ENCODE assay signal across 8 cellular contexts in the genomic region with DNA sequence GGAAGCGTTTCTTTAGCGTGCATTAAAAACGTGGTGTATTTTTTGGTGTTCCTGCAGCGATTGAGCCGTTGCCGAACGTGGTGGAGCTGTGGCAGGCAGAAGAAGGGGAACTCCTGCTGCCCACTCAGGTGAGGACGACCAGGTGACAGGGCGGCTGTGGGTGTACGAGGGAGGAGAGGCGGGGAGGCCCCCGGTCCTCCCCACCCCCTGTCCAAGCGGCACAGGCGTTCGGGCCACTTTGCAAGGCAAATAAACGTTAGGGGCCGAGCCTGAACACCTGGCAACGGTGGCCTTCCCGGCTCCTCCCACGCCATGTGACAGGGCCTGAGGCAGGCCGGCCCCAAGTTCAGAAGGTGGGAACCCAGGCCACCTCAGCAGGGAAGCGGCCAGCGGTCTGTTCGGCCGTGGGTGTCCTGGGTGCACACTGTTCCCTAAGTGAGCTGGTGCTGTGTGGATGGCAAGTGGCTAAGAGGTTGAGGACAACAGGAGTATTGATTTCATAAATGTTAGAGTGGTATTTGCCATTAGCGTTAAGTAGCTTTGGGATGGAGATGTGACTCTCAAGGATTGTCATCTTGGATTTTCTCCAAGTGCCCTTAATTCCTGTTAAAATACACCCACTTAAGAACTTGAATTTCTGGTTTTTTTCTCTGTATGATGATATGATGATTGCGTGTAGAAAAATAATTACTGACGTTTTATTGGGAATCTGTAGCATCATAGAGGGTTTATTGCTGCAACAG. TPM values are rescaled to one million over a fixed set of nuclear protein-coding genes. Genes with fewer than 3 reads are reported as not detected.
DNase-seq lines count a peak whose midpoint lies in the region; TF ChIP-seq lines count a peak whose summit lies in the region.

No MANE protein-coding gene starts in this region.

- H3K9me3 ChIP-seq in HEK293 (ENCODE audit: control insufficient read depth, insufficient read depth, low read depth, low read length) (no peaks in the 10 kb centered on the region), MG63 (no peaks in the 10 kb centered on the region), WERI-Rb-1 (ENCODE audit: severe bottlenecking) (no peaks in the 10 kb centered on the region), mesodermal cell (ENCODE audit: control insufficient read depth, low read length) (no peaks in the 10 kb centered on the region), subcutaneous abdominal adipose tissue (ENCODE audit: control insufficient read depth in 5 of 5, low read length in 5 of 5) (no peaks in the 10 kb centered on the region)

- CTCF ChIA-PET in HEK293 (lab: Yijun Ruan, JAX): interaction anchor here (1.0 to 1.3 kb wide), 2 partner anchors 18 to 107 kb away, joined by 6 to 8 read pairs; no protein-coding TSS in a partner anchor

- H3K9ac ChIP-seq in subcutaneous abdominal adipose tissue (ENCODE audit: low read length in 5 of 5): peak overlapping the region; percentile 26 to 85 (median 76)

- peak; percentile 25 for DNase-seq in NOMO-1 treated with DMSO at 0.1 percent for 48 hours (lab: John Stamatoyannopoulos, UW; ENCODE audit: unreplicated experiment)
- no peak for DNase-seq in NOMO-1 treated with dmso at 0.1 percent for 144 hours (lab: John Stamatoyannopoulos, UW; ENCODE audit: unreplicated experiment)
- DNase-seq in MG63: peak; percentile 23
- DNase-seq in WERI-Rb-1: peak; percentile 34
- peak; percentile 8 for DNase-seq in effector CD8-positive, alpha-beta T cell (lab: John Stamatoyannopoulos, UW)

- POLR2A ChIA-PET in HEK293 (lab: Yijun Ruan, JAX): interaction anchor here (0.9 to 2.2 kb wide), 4 partner anchors 19 to 122 kb away, joined by 3 to 10 read pairs (median 5); a partner anchor contains a TSS

- H3K4me1 ChIP-seq in HEK293 (ENCODE audit: control insufficient read depth, insufficient read depth, low read length) (0 out of 2 replicates have a peak, but pooled peaks cover 3% of the 10 kb centered on the region), mesodermal cell (ENCODE audit: control insufficient read depth, insufficient read depth, low read length, poor library complexity, severe bottlenecking) (peaks cover 14% of the 10 kb centered on the region), subcutaneous abdominal adipose tissue (ENCODE audit: control insufficient read depth in 5 of 5, insufficient read depth in 5 of 5, low read length in 5 of 5) (peaks cover 0 to 59% (median 50%) of the 10 kb centered on the region in 5 donors)

- peak overlapping the region; percentile 78 for H3K4me3 ChIP-seq in HEK293 (ENCODE audit: low read depth, low read length)
- peak overlapping the region; percentile 81 for H3K4me3 ChIP-seq in MG63
- H3K4me3 ChIP-seq in WERI-Rb-1 (ENCODE audit: low read depth, low read length): peak overlapping the region; percentile 59
- peak overlapping the region; percentile 79 for H3K4me3 ChIP-seq in mesodermal cell (ENCODE audit: extremely low read depth, insufficient read depth, low read length, poor library complexity, severe bottlenecking)
- H3K4me3 ChIP-seq in subcutaneous abdominal adipose tissue (ENCODE audit: low read depth in 1 of 5, low read length in 5 of 5): peak overlapping the region; percentile 87 to 96 (median 94)

- H3K27ac ChIP-seq in HEK293 (ENCODE audit: extremely low read depth, low read depth, low read length) (peak overlapping the region; percentile 70; the same call in 1 of the 2 replicates), WERI-Rb-1 (no peak overlapping the region), mesodermal cell (ENCODE audit: low read depth, low read length, severe bottlenecking) (no peak overlapping the region), subcutaneous abdominal adipose tissue (ENCODE audit: low read depth, low read length) (peak overlapping the region; percentile 78)

- WGBS in mesodermal cell (ENCODE audit: insufficient coverage in 2 of 2), 2 experiments: 2 to 3% methylated on average over 14 to 21 of the region's 28 CpGs

- H3K36me3 ChIP-seq in HEK293 (ENCODE audit: control insufficient read depth in 2 of 2, insufficient read depth in 1 of 2, low read length in 2 of 2) (no peaks in the 10 kb centered on the region; a peak in 1 of 3 replicates), MG63 (peaks cover 3% of the 10 kb centered on the region; the same call in 1 of the 2 replicates), WERI-Rb-1 (no peaks in the 10 kb centered on the region), mesodermal cell (ENCODE audit: control insufficient read depth, insufficient read depth, low read length) (peaks cover 8% of the 10 kb centered on the region), subcutaneous abdominal adipose tissue (ENCODE audit: control insufficient read depth in 5 of 5, insufficient read depth in 5 of 5, low read length in 5 of 5) (peaks cover 0 to 3% (median 0%) of the 10 kb centered on the region in 5 donors)

- TF ChIP-seq CTCF in HEK293 (tag by site-specific recombination; IDR thresholded peaks at IDR 0.05): no peak
- no peak for TF ChIP-seq CTCF in WERI-Rb-1 (IDR thresholded peaks at IDR 0.05; ENCODE audit: low read depth, low read length)

- H3K27me3 ChIP-seq in MG63 (no peaks in the 10 kb centered on the region), WERI-Rb-1 (ENCODE audit: insufficient read depth, low read depth, severe bottlenecking) (peaks cover 69% of the 10 kb centered on the region), subcutaneous abdominal adipose tissue (ENCODE audit: control insufficient read depth in 5 of 5, insufficient read depth in 4 of 5, low read length in 5 of 5) (no peaks in the 10 kb centered on the region)

TF ChIP-seq in HEK293, 187 proteins besides CTCF, POLR2A, EP300 and RAD21 (continues in another document):
- TF ChIP-seq ZNF311 (tag by site-specific recombination; IDR thresholded peaks at IDR 0.05; ENCODE audit: borderline replicate concordance) (no peak), GLIS2 (tag by site-specific recombination; IDR thresholded peaks at IDR 0.05) (0 out of 2 replicates have a peak, but pooled peaks have one; percentile 53), RBAK (tag by site-specific recombination; IDR thresholded peaks at IDR 0.05) (no peak), ZFP37 (tag by site-specific recombination; IDR thresholded peaks at IDR 0.05) (no peak), ZNF16 (tag by site-specific recombination; IDR thresholded peaks at IDR 0.05; ENCODE audit: low read depth) (no peak), MYNN (tag by site-specific recombination; IDR thresholded peaks at IDR 0.05; ENCODE audit: borderline replicate concordance) (no peak), ZNF155 (tag by site-specific recombination; IDR thresholded peaks at IDR 0.05) (no peak)
- TF ChIP-seq, protein P1, sequence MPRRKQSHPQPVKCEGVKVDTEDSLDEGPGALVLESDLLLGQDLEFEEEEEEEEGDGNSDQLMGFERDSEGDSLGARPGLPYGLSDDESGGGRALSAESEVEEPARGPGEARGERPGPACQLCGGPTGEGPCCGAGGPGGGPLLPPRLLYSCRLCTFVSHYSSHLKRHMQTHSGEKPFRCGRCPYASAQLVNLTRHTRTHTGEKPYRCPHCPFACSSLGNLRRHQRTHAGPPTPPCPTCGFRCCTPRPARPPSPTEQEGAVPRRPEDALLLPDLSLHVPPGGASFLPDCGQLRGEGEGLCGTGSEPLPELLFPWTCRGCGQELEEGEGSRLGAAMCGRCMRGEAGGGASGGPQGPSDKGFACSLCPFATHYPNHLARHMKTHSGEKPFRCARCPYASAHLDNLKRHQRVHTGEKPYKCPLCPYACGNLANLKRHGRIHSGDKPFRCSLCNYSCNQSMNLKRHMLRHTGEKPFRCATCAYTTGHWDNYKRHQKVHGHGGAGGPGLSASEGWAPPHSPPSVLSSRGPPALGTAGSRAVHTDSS (tag by site-specific recombination; IDR thresholded peaks at IDR 0.05): no peak
- TF ChIP-seq, protein P2, sequence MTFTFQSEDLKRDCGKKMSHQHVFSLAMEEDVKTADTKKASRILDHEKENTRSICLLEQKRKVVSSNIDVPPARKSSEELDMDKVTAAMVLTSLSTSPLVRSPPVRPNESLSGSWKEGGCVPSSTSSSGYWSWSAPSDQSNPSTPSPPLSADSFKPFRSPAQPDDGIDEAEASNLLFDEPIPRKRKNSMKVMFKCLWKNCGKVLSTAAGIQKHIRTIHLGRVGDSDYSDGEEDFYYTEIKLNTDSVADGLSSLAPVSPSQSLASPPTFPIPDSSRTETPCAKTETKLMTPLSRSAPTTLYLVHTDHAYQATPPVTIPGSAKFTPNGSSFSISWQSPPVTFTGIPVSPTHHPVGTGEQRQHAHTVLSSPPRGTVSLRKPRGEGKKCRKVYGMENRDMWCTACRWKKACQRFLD (tag by site-specific recombination; IDR thresholded peaks at IDR 0.05): no peak

RNA-seq across cellular contexts. Expression of a gene that starts 1.2 kb away (rescaled TPM):
- 5.5 and 13.9 TPM in 2 replicates for total RNA-seq in MG63 (2014; rRNA removed; shearing (Covaris generic); ENCODE audit: low replicate concordance)
- 10.6 TPM for polyA plus RNA-seq in mesodermal cell (2013, experiment 1 of 2)
- 12.5 TPM for polyA plus RNA-seq in mesodermal cell (2013, experiment 2 of 2)

Comparison
In these comparisons a context has a peak if more than half of its experiments do, and no peak if none do; other contexts are left out.
1. H3K27ac ChIP-seq: peak in HEK293 (single experiment) and subcutaneous abdominal adipose tissue (single experiment); none in WERI-Rb-1 (single experiment) and mesodermal cell (single experiment).
2. Peak in every context shown above with its lines, with median percentiles within 50 percentile points of each other: H3K4me3 ChIP-seq.